In genomic region chr2:192082121-192082520, GRCh38 we compare ENCODE assay signal across 27 cellular contexts.
DNase-seq lines count a peak whose midpoint lies in the region; ATAC-seq, FAIRE-seq and TF ChIP-seq lines count a peak whose summit lies in the region.
"Had no signal": no experiment of that assay in that cellular context is flagged by ENCODE, and none has a peak within 500 bp of the region (broad histone marks: within the 10 kb centered on the region; RNA-seq: fewer than 3 reads in every experiment).

No MANE protein-coding gene starts in this region.

- dilution Hi-C loops in endothelial cell of umbilical vein (cut with MboI; ENCODE audit: extremely low pct_ligation_motif_present, low sequenced_read_pairs) = no loop called here

- no peaks in the 10 kb centered on the region for H3K9me2 ChIP-seq in GM23338 (ENCODE audit: insufficient read depth)

- TF ChIP-seq POLR2A in endothelial cell of umbilical vein (IDR thresholded peaks at IDR 0.05; ENCODE audit: low read depth, low read length) = no peak

- DNase-seq in GM23338 (ENCODE audit: low spot score) (peak; percentile 25), WERI-Rb-1 (peak; percentile 36), endothelial cell of umbilical vein (ENCODE audit: low read depth, low spot score) (no peak), neural progenitor cell (ENCODE audit: low spot score) (no peak), occipital lobe (lab: John Stamatoyannopoulos, UW) (no peak), GM13977 (ENCODE audit: low spot score) (no peak)
- DNase-seq: 8988T; ACHN; AML-193; BE2C; CD4-positive, alpha-beta T cell; CD8-positive, alpha-beta memory T cell; DMS 273 treated with DMSO at 0.1 percent for 48 hours; DMS79; EL; GDM1; GM23248; HFFc6 had no signal

- H3K9me1 ChIP-seq in endothelial cell of umbilical vein (replicated peaks; ENCODE audit: control insufficient read depth, extremely low read depth, insufficient read depth, low read length) = no peaks in the 10 kb centered on the region

- ATAC-seq in GM23338 (peak; percentile 48; the same call in 2 of the 3 replicates), GM18870 (IDR thresholded peaks at IDR 0.05; ENCODE audit: unreplicated experiment) (no peak)
- ATAC-seq: A549, GM12878 had no signal

- no peaks in the 10 kb centered on the region for H3K27me3 Mint-ChIP-seq in GM23338 (ENCODE audit: insufficient read depth, low read depth, poor library complexity)
- no peaks in the 10 kb centered on the region for H3K27me3 Mint-ChIP-seq in neural progenitor cell (ENCODE audit: insufficient read depth, low read depth)
- H3K27me3 Mint-ChIP-seq: CD4-positive, alpha-beta T cell had no signal

- H3F3A ChIP-seq in GM23338 (replicated peaks; ENCODE audit: low read depth) (no peaks in the 10 kb centered on the region), neural progenitor cell (ENCODE audit: low read depth) (no peaks in the 10 kb centered on the region)

- H4K20me1 ChIP-seq in GM23338 (replicated peaks; ENCODE audit: insufficient read depth) = no peaks in the 10 kb centered on the region
- no peaks in the 10 kb centered on the region for H4K20me1 ChIP-seq in endothelial cell of umbilical vein (replicated peaks; ENCODE audit: control insufficient read depth, extremely low read depth, insufficient read depth, low read length)
- no peaks in the 10 kb centered on the region for H4K20me1 ChIP-seq in neural progenitor cell (ENCODE audit: low read depth)
- H4K20me1 ChIP-seq: BLaER1 treated with 17β-estradiol and CSF1 and Interleukin-3, amounts not matched to agents 10 nM and 100 nM had no signal

- H3K27ac Mint-ChIP-seq in GM23338 (no peak overlapping the region), neural progenitor cell (peak overlapping the region; percentile 22)
- H3K27ac Mint-ChIP-seq: CD14-positive monocyte; CD4-positive, alpha-beta T cell; CD8-positive, alpha-beta memory T cell; HFFc6 had no signal

- H3K36me3 ChIP-seq in GM23338 (ENCODE audit: insufficient read depth) = no peaks in the 10 kb centered on the region
- peaks cover 50% of the 10 kb centered on the region for H3K36me3 ChIP-seq in WERI-Rb-1
- H3K36me3 ChIP-seq in endothelial cell of umbilical vein (ENCODE audit: control insufficient read depth in 2 of 2, extremely low read depth in 1 of 2, insufficient read depth in 2 of 2, low read length in 2 of 2) = no peaks in the 10 kb centered on the region
- H3K36me3 ChIP-seq in neural progenitor cell = no peaks in the 10 kb centered on the region
- H3K36me3 ChIP-seq: BE2C; BLaER1 treated with 17β-estradiol and CSF1 and Interleukin-3, amounts not matched to agents 10 nM and 100 nM; HAP-1 had no signal

- TF ChIP-seq CTCF in GM23338 (conservative IDR thresholded peaks at IDR 0.05; ENCODE audit: low read depth in 2 of 2) (no peak), WERI-Rb-1 (IDR thresholded peaks at IDR 0.05; ENCODE audit: low read depth, low read length) (no peak), endothelial cell of umbilical vein (IDR thresholded peaks at IDR 0.05; ENCODE audit: extremely low read depth in 1 of 2, insufficient read depth in 1 of 2, low read depth in 1 of 2, low read length in 2 of 2) (no peak), neural progenitor cell (IDR thresholded peaks at IDR 0.05) (no peak), GM13977 (IDR thresholded peaks at IDR 0.05; ENCODE audit: extremely low read depth, insufficient read depth, missing control alignments) (no peak)

- H3K4me1 Mint-ChIP-seq in GM23338 (peaks cover 16% of the 10 kb centered on the region), neural progenitor cell (peaks cover 15% of the 10 kb centered on the region)
- H3K4me1 Mint-ChIP-seq: CD14-positive monocyte had no signal

- POLR2A ChIA-PET in endothelial cell of umbilical vein (lab: Charles Lee) = no interaction called here

- H3K4me2 ChIP-seq in GM23338 = no peak overlapping the region
- no peak overlapping the region for H3K4me2 ChIP-seq in endothelial cell of umbilical vein (ENCODE audit: insufficient read depth, low read length)
- H3K4me2 ChIP-seq in neural progenitor cell = no peak overlapping the region
- H3K4me2 ChIP-seq: A549; BLaER1 treated with 17β-estradiol and CSF1 and Interleukin-3, amounts not matched to agents 10 nM and 100 nM had no signal

- CTCF ChIA-PET in endothelial cell of umbilical vein (lab: Charles Lee) = no interaction called here

- peaks cover 16% of the 10 kb centered on the region for H3K4me1 ChIP-seq in GM23338 (ENCODE audit: insufficient read depth)
- H3K4me1 ChIP-seq in endothelial cell of umbilical vein (ENCODE audit: control insufficient read depth, extremely low read depth, insufficient read depth, low read length) = no peaks in the 10 kb centered on the region
- no peaks in the 10 kb centered on the region for H3K4me1 ChIP-seq in neural progenitor cell
- H3K4me1 ChIP-seq: A549; BE2C; BLaER1 treated with 17β-estradiol and CSF1 and Interleukin-3, amounts not matched to agents 10 nM and 100 nM had no signal

- no peak overlapping the region for H3K4me3 ChIP-seq in GM23338
- H3K4me3 ChIP-seq in WERI-Rb-1 (ENCODE audit: low read depth, low read length) = peak overlapping the region; percentile 97
- no peak overlapping the region for H3K4me3 ChIP-seq in endothelial cell of umbilical vein (replicated peaks in 1 of 3; ENCODE audit: insufficient read depth in 1 of 3, low read depth in 1 of 3, low read length in 3 of 3)
- H3K4me3 ChIP-seq in neural progenitor cell = no peak overlapping the region
- H3K4me3 ChIP-seq: A549; BLaER1 treated with 17β-estradiol and CSF1 and Interleukin-3, amounts not matched to agents 10 nM and 100 nM; GM12878; GM23248; HAP-1 had no signal

- H3K9me3 ChIP-seq in WERI-Rb-1 (ENCODE audit: severe bottlenecking) = no peaks in the 10 kb centered on the region
- no peaks in the 10 kb centered on the region for H3K9me3 ChIP-seq in endothelial cell of umbilical vein (replicated peaks; ENCODE audit: control insufficient read depth, insufficient read depth, low read length)
- H3K9me3 ChIP-seq in neural progenitor cell (ENCODE audit: low read depth) = no peaks in the 10 kb centered on the region
- H3K9me3 ChIP-seq: A549, BE2C, HAP-1 had no signal

- H3K27ac ChIP-seq in GM23338 (ENCODE audit: low read depth) (no peak overlapping the region), WERI-Rb-1 (peak overlapping the region; percentile 91), endothelial cell of umbilical vein (ENCODE audit: insufficient read depth, low read depth, low read length) (no peak overlapping the region), neural progenitor cell (no peak overlapping the region)
- H3K27ac ChIP-seq: A549; BLaER1 treated with 17β-estradiol and CSF1 and Interleukin-3, amounts not matched to agents 10 nM and 100 nM; GM23248 had no signal

- in situ Hi-C loops in GM13977 (cut with MboI; ENCODE audit: low pct_unique_long_range_greater_than_20kb, low sequenced_read_pairs, unreplicated experiment) = no loop called here

- intact Hi-C loops in endothelial cell of umbilical vein (cut with micrococcal nuclease) = no loop called here

- H3K36me3 Mint-ChIP-seq in GM23338 (ENCODE audit: low read depth) (no peaks in the 10 kb centered on the region), neural progenitor cell (no peaks in the 10 kb centered on the region)
- H3K36me3 Mint-ChIP-seq: CD14-positive monocyte; CD8-positive, alpha-beta memory T cell had no signal

- H3K27me3 ChIP-seq in GM23338 (ENCODE audit: insufficient read depth) (no peaks in the 10 kb centered on the region), WERI-Rb-1 (ENCODE audit: insufficient read depth, low read depth, severe bottlenecking) (no peaks in the 10 kb centered on the region), endothelial cell of umbilical vein (ENCODE audit: control insufficient read depth in 2 of 2, insufficient read depth in 2 of 2, low read length in 2 of 2) (no peaks in the 10 kb centered on the region), neural progenitor cell (no peaks in the 10 kb centered on the region)
- H3K27me3 ChIP-seq: BE2C; BLaER1 treated with 17β-estradiol and CSF1 and Interleukin-3, amounts not matched to agents 10 nM and 100 nM had no signal

- BruUV-seq in endothelial cell of umbilical vein (replicated peaks; lab: Mats Ljungman, UMichigan) = no TSS peak

- H3K9me3 Mint-ChIP-seq in GM23338 (no peaks in the 10 kb centered on the region), neural progenitor cell (no peaks in the 10 kb centered on the region)
- H3K9me3 Mint-ChIP-seq: CD4-positive, alpha-beta T cell; CD8-positive, alpha-beta memory T cell; HFFc6 had no signal

- no peaks in the 10 kb centered on the region for H3K79me2 ChIP-seq in GM23338 (replicated peaks; ENCODE audit: insufficient read depth)
- no peaks in the 10 kb centered on the region for H3K79me2 ChIP-seq in endothelial cell of umbilical vein (ENCODE audit: control insufficient read depth, insufficient read depth, low read length)
- no peaks in the 10 kb centered on the region for H3K79me2 ChIP-seq in neural progenitor cell (ENCODE audit: low read depth)

- H2AFZ ChIP-seq in GM23338 (no peak overlapping the region), endothelial cell of umbilical vein (ENCODE audit: low read depth, low read length) (no peak overlapping the region), neural progenitor cell (replicated peaks) (no peak overlapping the region)
- H2AFZ ChIP-seq: GM23248 had no signal

- H3K4me3 Mint-ChIP-seq in GM23338 (no peak overlapping the region), neural progenitor cell (no peak overlapping the region)
- H3K4me3 Mint-ChIP-seq: CD14-positive monocyte; CD4-positive, alpha-beta T cell; CD8-positive, alpha-beta memory T cell; HFFc6 had no signal

- FAIRE-seq in endothelial cell of umbilical vein (lab: Jason Lieb, UNC) = peak; percentile 38
- FAIRE-seq: A549, D721Med, GM12878, GM18507, H54 had no signal

- no peak overlapping the region for H3K9ac ChIP-seq in endothelial cell of umbilical vein (replicated peaks; ENCODE audit: extremely low read depth, insufficient read depth, low read length)
- no peak overlapping the region for H3K9ac ChIP-seq in neural progenitor cell
- H3K9ac ChIP-seq: BLaER1 treated with 17β-estradiol and CSF1 and Interleukin-3, amounts not matched to agents 10 nM and 100 nM; GM23248 had no signal

TF ChIP-seq in GM23338, 12 proteins besides CTCF, POLR2A, EP300 and RAD21 (continues in another document):
- TF ChIP-seq ZNF114 (CRISPR knock-in tag; IDR thresholded peaks at IDR 0.05) = no peak
- TF ChIP-seq EZH2 (IDR thresholded peaks at IDR 0.05; ENCODE audit: low read depth, unreplicated experiment) = no peak
- TF ChIP-seq EZH2phosphoT487 (IDR thresholded peaks at IDR 0.05; ENCODE audit: unreplicated experiment) = no peak
- no peak for TF ChIP-seq NANOG (IDR thresholded peaks at IDR 0.05; ENCODE audit: borderline replicate concordance)
- TF ChIP-seq CREB1 (CRISPR knock-in tag; IDR thresholded peaks at IDR 0.05; ENCODE audit: low read depth) = no peak

TF ChIP-seq in endothelial cell of umbilical vein, 7 proteins besides CTCF, POLR2A, EP300 and RAD21 (continues in another document):
- TF ChIP-seq POLR2AphosphoS5 (IDR thresholded peaks at IDR 0.05; ENCODE audit: insufficient read depth, low read depth, low read length) (no peak), EZH2 (IDR thresholded peaks at IDR 0.05; ENCODE audit: borderline replicate concordance, low read depth, low read length, severe bottlenecking) (no peak), JUN (IDR thresholded peaks at IDR 0.05; ENCODE audit: borderline replicate concordance, insufficient read depth, insufficient read length, low read depth) (no peak), GATA2 (IDR thresholded peaks at IDR 0.05; ENCODE audit: insufficient read depth, insufficient read length, low read depth, low read length) (no peak)

Comparison
In these comparisons a context has a peak if more than half of its experiments do, and no peak if none do; other contexts are left out.
1. DNase-seq: peak in GM23338 (single experiment) and WERI-Rb-1 (single experiment); none in endothelial cell of umbilical vein (single experiment), neural progenitor cell (single experiment), occipital lobe (single experiment) and GM13977 (single experiment).